In the genomic region with DNA sequence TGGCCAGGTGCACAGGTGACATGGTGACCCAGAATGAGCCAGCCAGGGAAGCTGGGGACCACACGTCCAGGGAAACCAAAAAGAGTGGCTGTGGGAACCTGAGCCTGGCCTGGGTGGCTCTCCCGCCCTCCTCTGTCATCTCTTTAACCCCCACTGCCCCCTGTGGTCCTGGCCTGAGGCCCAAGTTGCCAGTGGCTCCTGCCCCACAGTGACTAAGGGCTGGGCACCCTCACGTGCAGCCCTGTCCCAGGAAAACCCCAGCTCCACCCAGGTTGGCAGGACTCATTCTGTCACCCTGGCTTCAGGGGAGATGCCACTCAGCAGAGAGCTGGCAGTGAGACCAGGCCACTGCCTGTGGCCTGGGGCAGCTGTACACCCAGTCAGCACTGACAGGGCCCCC, we compare ENCODE assay signal across 1 cellular context.
TF ChIP-seq lines count a peak whose summit lies in the region.

No MANE protein-coding gene starts in this region.

TF ChIP-seq in HEK293T, 16 proteins besides CTCF, POLR2A, EP300 and RAD21 (continued from another document):
- TF ChIP-seq TARDBP (IDR thresholded peaks at IDR 0.05) = no peak
- no peak for TF ChIP-seq ZNF384 (IDR thresholded peaks at IDR 0.05)
- no peak for TF ChIP-seq ELF4 (IDR thresholded peaks at IDR 0.05)
- no peak for TF ChIP-seq L3MBTL2 (conservative IDR thresholded peaks at IDR 0.05)
